In the genomic region with DNA sequence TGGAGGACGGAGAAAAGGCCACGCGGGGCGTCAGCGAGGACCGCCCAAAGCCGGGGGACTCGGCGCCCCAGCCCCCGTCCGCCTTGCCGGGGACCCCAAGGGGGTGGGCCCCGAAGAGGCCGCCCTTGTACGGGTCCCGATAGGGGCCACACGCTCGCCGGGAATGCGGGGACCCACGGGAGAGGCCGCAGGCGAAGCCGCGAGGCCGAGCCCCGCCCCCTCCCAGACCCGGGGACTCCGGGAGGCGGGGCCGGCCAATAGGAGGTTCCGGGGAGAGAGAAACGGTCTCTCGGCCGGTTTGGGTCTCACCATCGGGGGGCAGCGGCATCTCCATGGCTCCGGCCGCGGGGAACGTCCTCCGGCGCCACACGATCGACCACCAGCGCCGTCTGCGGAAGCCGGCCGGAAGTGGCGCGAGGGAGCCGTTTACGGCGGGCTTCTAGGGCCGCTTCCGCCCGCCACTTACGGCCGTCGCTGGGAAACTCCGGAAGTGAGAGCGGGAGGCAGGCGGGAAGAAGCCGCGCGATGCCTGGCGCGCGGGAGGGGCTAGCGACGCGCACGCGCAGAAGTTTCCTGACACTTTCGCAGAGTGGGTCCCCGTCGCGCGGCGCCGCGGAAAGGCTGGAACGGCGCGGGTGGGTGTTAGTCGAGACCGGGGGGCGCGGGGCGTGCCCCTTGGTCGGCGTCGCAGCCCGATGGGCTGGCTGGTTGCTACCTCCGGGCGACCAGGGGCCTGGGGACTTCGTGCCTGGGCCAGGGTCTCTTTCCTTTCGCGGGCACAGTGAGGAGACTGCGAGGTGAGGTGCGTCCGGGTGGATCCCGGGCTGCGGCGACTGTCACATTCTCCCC, we compare ENCODE assay signal across 8 cellular contexts. TPM values are rescaled to one million over a fixed set of nuclear protein-coding genes. Genes with fewer than 3 reads are reported as not detected.
DNase-seq lines count a peak whose midpoint lies in the region; ATAC-seq and TF ChIP-seq lines count a peak whose summit lies in the region.

A gene with protein sequence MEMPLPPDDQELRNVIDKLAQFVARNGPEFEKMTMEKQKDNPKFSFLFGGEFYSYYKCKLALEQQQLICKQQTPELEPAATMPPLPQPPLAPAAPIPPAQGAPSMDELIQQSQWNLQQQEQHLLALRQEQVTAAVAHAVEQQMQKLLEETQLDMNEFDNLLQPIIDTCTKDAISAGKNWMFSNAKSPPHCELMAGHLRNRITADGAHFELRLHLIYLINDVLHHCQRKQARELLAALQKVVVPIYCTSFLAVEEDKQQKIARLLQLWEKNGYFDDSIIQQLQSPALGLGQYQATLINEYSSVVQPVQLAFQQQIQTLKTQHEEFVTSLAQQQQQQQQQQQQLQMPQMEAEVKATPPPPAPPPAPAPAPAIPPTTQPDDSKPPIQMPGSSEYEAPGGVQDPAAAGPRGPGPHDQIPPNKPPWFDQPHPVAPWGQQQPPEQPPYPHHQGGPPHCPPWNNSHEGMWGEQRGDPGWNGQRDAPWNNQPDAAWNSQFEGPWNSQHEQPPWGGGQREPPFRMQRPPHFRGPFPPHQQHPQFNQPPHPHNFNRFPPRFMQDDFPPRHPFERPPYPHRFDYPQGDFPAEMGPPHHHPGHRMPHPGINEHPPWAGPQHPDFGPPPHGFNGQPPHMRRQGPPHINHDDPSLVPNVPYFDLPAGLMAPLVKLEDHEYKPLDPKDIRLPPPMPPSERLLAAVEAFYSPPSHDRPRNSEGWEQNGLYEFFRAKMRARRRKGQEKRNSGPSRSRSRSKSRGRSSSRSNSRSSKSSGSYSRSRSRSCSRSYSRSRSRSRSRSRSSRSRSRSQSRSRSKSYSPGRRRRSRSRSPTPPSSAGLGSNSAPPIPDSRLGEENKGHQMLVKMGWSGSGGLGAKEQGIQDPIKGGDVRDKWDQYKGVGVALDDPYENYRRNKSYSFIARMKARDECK (minus strand): TSS at position 393 of the 849 bp plus-strand sequence. CDS start 59 bp downstream, at position 334.

- TF ChIP-seq POLR2A in uterus (IDR thresholded peaks at IDR 0.05), result peak; percentile 67 to 85

- intact Hi-C loops in T-helper 2 cell treated with Interferon-gamma antibody and Interleukin-4, amounts not matched to agents 100 ng/mL and 5 ng/mL, for 36 hours (cut with micrococcal nuclease), result loop anchor here (1.0 kb wide), 4 partner anchors 24 to 118 kb away; a partner anchor contains a TSS
- intact Hi-C loops in right cardiac atrium (cut with DNase I), result no loop called here
- intact Hi-C loops in uterus (cut with DNase I; ENCODE audit: low total_unique reads), result no loop called here

- H3K27me3 ChIP-seq in right cardiac atrium (ENCODE audit: control insufficient read depth, insufficient read depth) (no peaks in the 10 kb centered on the region), uterus (no peaks in the 10 kb centered on the region)

- ATAC-seq in GM18502 (IDR thresholded peaks at IDR 0.05; ENCODE audit: poor library complexity, unreplicated experiment), result peak; percentile 80
- ATAC-seq in HG02970 (IDR thresholded peaks at IDR 0.05; ENCODE audit: low FRiP score, unreplicated experiment), result peak; percentile 86
- ATAC-seq in right cardiac atrium, result peak; percentile 96 to 97

- H3K4me3 ChIP-seq in right cardiac atrium (ENCODE audit: low read length) (peak within 1 kb of the TSS; percentile 85), uterus (peak within 1 kb of the TSS; percentile 88 to 98)

- H3K4me1 ChIP-seq in right cardiac atrium (ENCODE audit: control insufficient read depth, insufficient read depth, low read length), result peaks cover 5% of the 10 kb centered on the region
- H3K4me1 ChIP-seq in uterus, result peaks cover 14 to 18% of the 10 kb centered on the region in 2 donors

- DNase-seq in NCI-H1930 (lab: John Stamatoyannopoulos, UW) (peak; percentile 80 to 90), anterior cingulate cortex (lab: John Stamatoyannopoulos, UW) (peak; percentile 39 to 94 (median 89)), right cardiac atrium (peak; percentile 96 to 98 (median 98)), pulmonary artery endothelial cell (ENCODE audit: low read depth, low spot score) (peak; percentile 67), uterus (peak; percentile 91 to 95)

- H3K9me3 ChIP-seq in right cardiac atrium (ENCODE audit: control insufficient read depth, low read length) (no peaks in the 10 kb centered on the region), uterus (no peaks in the 10 kb centered on the region)

- H3K36me3 ChIP-seq in uterus, result no peaks in the 10 kb centered on the region

- under 1% methylated on average over 106 of the region's 106 CpGs for WGBS in right cardiac atrium

- TF ChIP-seq CTCF in uterus (IDR thresholded peaks at IDR 0.05), result peak in 2 of 4 experiments; percentile 19 to 34

- H3K27ac ChIP-seq in right cardiac atrium (ENCODE audit: low read length) (peak within 1 kb of the TSS; percentile 48), uterus (peak within 1 kb of the TSS; percentile 77 to 86)

RNA-seq across cellular contexts. Expression of the gene that starts here (rescaled TPM):
- 73.5 and 74.4 TPM in 2 replicates for total RNA-seq in T-helper 2 cell treated with Interferon-gamma antibody and Interleukin-4, amounts not matched to agents 100 ng/mL and 5 ng/mL, for 36 hours
- total RNA-seq in right cardiac atrium (10 to 100 TPM; 20.7 to 25.8 (median 20.9) TPM), pulmonary artery endothelial cell (4.4 and 5.5 TPM in 2 replicates), uterus (10 to 100 TPM in 1 of 4 donors, 1 to 10 TPM in 3; 1.8 to 47.9 (median 7.8) TPM)
- 15.6 TPM for polyA plus RNA-seq in right cardiac atrium

Comparison
In these comparisons a context has a peak if more than half of its experiments do, and no peak if none do; other contexts are left out.
1. Peak in every context shown above with its lines: DNase-seq, ATAC-seq, H3K4me3 ChIP-seq and H3K27ac ChIP-seq.